Comparison of ENCODE assay signal across 8 cellular contexts in genomic region chr15:52528465-52529288, GRCh38. TPM values are rescaled to one million over a fixed set of nuclear protein-coding genes. Genes with fewer than 3 reads are reported as not detected.
DNase-seq lines count a peak whose midpoint lies in the region; ATAC-seq and TF ChIP-seq lines count a peak whose summit lies in the region.

Gene MYO5A, minus strand, starts transcription at chr15:52528880. Its CDS starts 74 bp downstream, at chr15:52528806.

- H3K9me3 ChIP-seq in transverse colon = no peaks in the 10 kb centered on the region

- no peaks in the 10 kb centered on the region for H3K36me3 ChIP-seq in transverse colon

- in situ Hi-C loops in G401 (cut with HindIII; ENCODE audit: low sequenced_read_pairs) (no loop called here), KBM-7 (cut with MboI; ENCODE audit: low pct_unique_long_range_greater_than_20kb, low sequenced_read_pairs) (no loop called here), transverse colon (cut with MboI; ENCODE audit: low pct_ligation_motif_present in 1 of 4, low pct_unique_long_range_greater_than_20kb in 1 of 4, low sequenced_read_pairs in 3 of 4) (no loop called here)

- peak within 1 kb of the TSS; percentile 54 to 70 (median 61) for H3K4me3 ChIP-seq in transverse colon

- DNase-seq in G401 (ENCODE audit: low spot score) (peak; percentile 77), KBM-7 (peak; percentile 76), SKM-1 treated with dmso at 0.1 percent for 144 hours (lab: John Stamatoyannopoulos, UW; ENCODE audit: unreplicated experiment) (peak; percentile 73), Right ventricle myocardium superior (peak; percentile 88), pons (ENCODE audit: low spot score) (peak; percentile 68), transverse colon (peak; percentile 73)

- TF ChIP-seq POLR2A in transverse colon (IDR thresholded peaks at IDR 0.05) = peak; percentile 34

- peaks cover 50% of the 10 kb centered on the region for H3K27me3 ChIP-seq in transverse colon

- peak within 1 kb of the TSS; percentile 96 for H3K4me3 Mint-ChIP-seq in activated naive CD8-positive, alpha-beta T cell

- H3K36me3 Mint-ChIP-seq in activated naive CD8-positive, alpha-beta T cell = no peaks in the 10 kb centered on the region

- WGBS in transverse colon (ENCODE audit: low coverage in 1 of 2), 2 donors = 0% methylated on average over 4 of the region's 103 CpGs; no CpG with 5 or more reads in 1 of the 2 donors

- TF ChIP-seq EP300 in transverse colon (IDR thresholded peaks at IDR 0.05; ENCODE audit: low read depth) = no peak

- H3K9me3 Mint-ChIP-seq in activated naive CD8-positive, alpha-beta T cell (ENCODE audit: low read depth) = no peaks in the 10 kb centered on the region

- peak within 1 kb of the TSS; percentile 77 to 86 (median 82) for H3K27ac ChIP-seq in transverse colon

- no peaks in the 10 kb centered on the region for H3K27me3 Mint-ChIP-seq in activated naive CD8-positive, alpha-beta T cell

- ATAC-seq in GM21717 (IDR thresholded peaks at IDR 0.05; ENCODE audit: unreplicated experiment) (peak; percentile 88), Right ventricle myocardium superior (ENCODE audit: poor library complexity) (peak; percentile 94)

- peaks cover 0 to 20% (median 14%) of the 10 kb centered on the region in 4 donors for H3K4me1 ChIP-seq in transverse colon

- peaks cover 29% of the 10 kb centered on the region for H3K4me1 Mint-ChIP-seq in activated naive CD8-positive, alpha-beta T cell (ENCODE audit: low read depth)

- peak within 1 kb of the TSS; percentile 87 for H3K27ac Mint-ChIP-seq in activated naive CD8-positive, alpha-beta T cell

- intact Hi-C loops in Right ventricle myocardium superior (cut with DNase I) (loop anchor here (10.0 kb wide), 1 partner anchor 206 kb away; no protein-coding TSS in a partner anchor), transverse colon (cut with DNase I; ENCODE audit: low total_unique reads) (no loop called here)

- TF ChIP-seq CTCF in transverse colon (IDR thresholded peaks at IDR 0.05) = peak in 1 of 5 experiments; percentile 6

RNA-seq across cellular contexts. Expression of gene MYO5A, which starts in this region (rescaled TPM):
- total RNA-seq in G401 (2014; rRNA removed; shearing (Covaris generic)) = 5.5 and 10.0 TPM in 2 replicates
- total RNA-seq in Right ventricle myocardium superior = 7.4 TPM
- 100 to 1,000 TPM in 1 of 4 donors, 10 to 100 TPM in 3; 10.9 to 151 (median 17.0) TPM for total RNA-seq in transverse colon

Comparison
In these comparisons a context has a peak if more than half of its experiments do, and no peak if none do; other contexts are left out.
1. Peak in every context shown above with its lines: DNase-seq, ATAC-seq, H3K4me3 ChIP-seq and H3K27ac ChIP-seq.